Comparison of ENCODE assay signal across 17 cellular contexts in genomic region chr10:108249940-108250339, GRCh38.
A peak's percentile ranks its signal among the peaks of the same experiment; 100 is the strongest.
DNase-seq lines count a peak whose midpoint lies in the region; ATAC-seq and TF ChIP-seq lines count a peak whose summit lies in the region.
"Had no signal": no experiment of that assay in that cellular context is flagged by ENCODE, and none has a peak within 500 bp of the region (broad histone marks: within the 10 kb centered on the region; RNA-seq: fewer than 3 reads in every experiment).

No MANE protein-coding gene starts in this region.

- no peaks in the 10 kb centered on the region for H4K20me1 ChIP-seq in Loucy (ENCODE audit: insufficient read depth, low read length, poor library complexity, severe bottlenecking)

- no peak for ATAC-seq in HG03039 (IDR thresholded peaks at IDR 0.05; ENCODE audit: unreplicated experiment)
- no peak for ATAC-seq in HG02970 (IDR thresholded peaks at IDR 0.05; ENCODE audit: low FRiP score, unreplicated experiment)
- ATAC-seq: left ventricle myocardium superior, T-helper 17 cell had no signal

- no peaks in the 10 kb centered on the region for H3K27me3 ChIP-seq in A673 (replicated peaks; ENCODE audit: insufficient read depth, low read depth, low read length, poor library complexity)
- H3K27me3 ChIP-seq in Loucy (ENCODE audit: insufficient read depth, low read length, poor library complexity, severe bottlenecking) = no peaks in the 10 kb centered on the region
- H3K27me3 ChIP-seq: cardiac muscle cell, ovary had no signal

- TF ChIP-seq CTCF in A673 (conservative IDR thresholded peaks at IDR 0.05; ENCODE audit: low read depth, low read length) (peak; percentile 30; the same call in 1 of the 2 replicates), GM12874 (IDR thresholded peaks at IDR 0.05; ENCODE audit: insufficient read depth, low read depth, low read length) (peak; percentile 34; the same call in 1 of the 2 replicates), Loucy (conservative IDR thresholded peaks at IDR 0.05; ENCODE audit: low read length) (peak; percentile 49)

- peak; percentile 2 for DNase-seq in A673 (ENCODE audit: low spot score)
- peak; percentile 4 for DNase-seq in SK-MEL-5 (ENCODE audit: low read depth, low spot score)
- DNase-seq in NCI-H1105 (lab: John Stamatoyannopoulos, UW) = no peak
- no peak for DNase-seq in stimulated activated naive CD4-positive, alpha-beta T cell treated with Interleukin-2 at 50 U/mL for 16 hours (lab: John Stamatoyannopoulos, UW)
- DNase-seq: activated CD4-positive, alpha-beta T cell treated with anti-CD3 and anti-CD28 coated beads for 4 hours; activated naive CD4-positive, alpha-beta T cell treated with anti-CD3 and anti-CD28 coated beads, Interleukin-2, amount 50 U/mL, for 16 hours; effector CD4-positive, alpha-beta T cell; left ventricle myocardium superior; NCI-H1092; NCI-H226; ovary; T-helper 17 cell had no signal

- H3K27ac ChIP-seq in A673 (ENCODE audit: low read depth, low read length, poor library complexity, severe bottlenecking) = no peak overlapping the region
- H3K27ac ChIP-seq: cardiac muscle cell, ovary had no signal

- no peak overlapping the region for H3K4me2 ChIP-seq in Loucy (ENCODE audit: low read depth, low read length, poor library complexity, severe bottlenecking)

- H2AFZ ChIP-seq in Loucy (ENCODE audit: low read length) = no peak overlapping the region

- H3K4me1 ChIP-seq in A673 (ENCODE audit: insufficient read depth, low read length, poor library complexity, severe bottlenecking) = no peaks in the 10 kb centered on the region
- H3K4me1 ChIP-seq in Loucy (ENCODE audit: insufficient read depth, low read length, poor library complexity, severe bottlenecking) = no peaks in the 10 kb centered on the region

- H3K4me3 ChIP-seq in A673 (ENCODE audit: low read depth, low read length, poor library complexity, severe bottlenecking) (no peak overlapping the region), Loucy (ENCODE audit: low read length, poor library complexity, severe bottlenecking) (no peak overlapping the region)
- H3K4me3 ChIP-seq: cardiac muscle cell, ovary had no signal

- in situ Hi-C loops in SK-MEL-5 (cut with HindIII; ENCODE audit: low pct_unique_long_range_greater_than_20kb, low sequenced_read_pairs) = no loop called here

- BruUV-seq in A673 (replicated peaks; lab: Mats Ljungman, UMichigan) = no TSS peak

- CTCF ChIA-PET in A673 (lab: Charles Lee) = no interaction called here

- H3K9ac ChIP-seq in Loucy (ENCODE audit: low read depth, low read length, poor library complexity, severe bottlenecking) = no peak overlapping the region

- H3F3A ChIP-seq in Loucy (ENCODE audit: low read depth) = no peaks in the 10 kb centered on the region

- POLR2A ChIA-PET in A673 (lab: Charles Lee; ENCODE audit: low non-redundant PET) = no interaction called here

- intact Hi-C loops in A673 (cut with micrococcal nuclease; ENCODE audit: unreplicated experiment) = no loop called here

- H3K9me2 ChIP-seq in Loucy (replicated peaks; ENCODE audit: low read depth, low read length) = no peaks in the 10 kb centered on the region

- H3K9me3 ChIP-seq in A673 (ENCODE audit: low read depth, low read length, poor library complexity, severe bottlenecking) (peaks cover 5% of the 10 kb centered on the region), Loucy (ENCODE audit: insufficient read depth, low read depth, low read length) (no peaks in the 10 kb centered on the region)
- H3K9me3 ChIP-seq: ovary had no signal

- H3K79me2 ChIP-seq in Loucy (ENCODE audit: insufficient read depth, low read length) = no peaks in the 10 kb centered on the region

- H3K36me3 ChIP-seq in A673 (ENCODE audit: insufficient read depth, low read length, poor library complexity, severe bottlenecking) = no peaks in the 10 kb centered on the region
- no peaks in the 10 kb centered on the region for H3K36me3 ChIP-seq in Loucy (ENCODE audit: insufficient read depth, low read length)
- H3K36me3 ChIP-seq: cardiac muscle cell, ovary had no signal

Comparison
In these comparisons a context has a peak if more than half of its experiments do, and no peak if none do; other contexts are left out.
1. DNase-seq: peak in A673 (single experiment) and SK-MEL-5 (single experiment); none in NCI-H1105 (single experiment) and stimulated activated naive CD4-positive, alpha-beta T cell treated with Interleukin-2 at 50 U/mL for 16 hours (single experiment).
2. Peak in every context shown above with its lines, with median percentiles within 50 percentile points of each other: CTCF ChIP-seq.